Comparison of ENCODE assay signal across 27 cellular contexts in genomic region chr5:126419102-126419501, GRCh38. TPM values are rescaled to one million over a fixed set of nuclear protein-coding genes. Genes with fewer than 3 reads are reported as not detected.
"Had no signal": no experiment of that assay in that cellular context is flagged by ENCODE, and none has a peak within 500 bp of the region (broad histone marks: within the 10 kb centered on the region; RNA-seq: fewer than 3 reads in every experiment).

No MANE protein-coding gene starts in this region.

- H3K27me3 ChIP-seq: adrenal gland, heart right ventricle, stomach, suprapubic skin, transverse colon had no signal

- DNase-seq: activated CD4-positive, alpha-beta T cell treated with anti-CD3 and anti-CD28 coated beads for 48 hours; activated CD4-positive, CD25-positive, alpha-beta regulatory T cell; activated CD8-positive, alpha-beta memory T cell treated with anti-CD3 and anti-CD28 coated beads, Interleukin-2, amount 10 ng/mL, durations not matched to agents 7 days and 5 days; activated CD8-positive, alpha-beta T cell treated with anti-CD3 and anti-CD28 coated beads for 36 hours; activated effector memory CD4-positive, alpha-beta T cell treated with anti-CD3 and anti-CD28 coated beads, Interleukin-2, amount 50 U/mL, for 16 hours; activated T-cell treated with anti-CD3 and anti-CD28 coated beads for 4 hours; adrenal gland; central memory CD4-positive, alpha-beta T cell; dermis blood vessel endothelial cell; effector CD8-positive, alpha-beta T cell; erythroblast; foreskin fibroblast; heart right ventricle; islet precursor cell; left cardiac atrium; nucleus accumbens; right cardiac atrium; stimulated activated CD4-positive, alpha-beta T cell treated with anti-CD3 and anti-CD28 coated beads, Interleukin-4, amount 100 ng/mL, for 4 hours; stomach; T1000; transverse colon had no signal

- H3K4me1 ChIP-seq: parathyroid adenoma had no signal

- H3K36me3 ChIP-seq: adrenal gland, heart right ventricle, stomach, suprapubic skin, transverse colon had no signal

- H3K4me3 Mint-ChIP-seq: activated CD8-positive, alpha-beta memory T cell treated with anti-CD3 and anti-CD28 coated beads, Interleukin-2, amount 10 ng/mL, durations not matched to agents 7 days and 5 days; activated CD8-positive, alpha-beta T cell treated with anti-CD3 and anti-CD28 coated beads for 36 hours; activated naive CD8-positive, alpha-beta T cell had no signal

- H3K27ac ChIP-seq: adrenal gland, heart right ventricle, parathyroid adenoma, stomach, suprapubic skin, transverse colon had no signal

- H3K27me3 Mint-ChIP-seq: activated CD8-positive, alpha-beta memory T cell treated with anti-CD3 and anti-CD28 coated beads, Interleukin-2, amount 10 ng/mL, durations not matched to agents 7 days and 5 days; activated CD8-positive, alpha-beta T cell treated with anti-CD3 and anti-CD28 coated beads for 36 hours had no signal

- H3K9me3 Mint-ChIP-seq: activated CD8-positive, alpha-beta T cell treated with anti-CD3 and anti-CD28 coated beads for 36 hours had no signal

- ATAC-seq: activated CD8-positive, alpha-beta memory T cell treated with anti-CD3 and anti-CD28 coated beads, Interleukin-2, amount 10 ng/mL, durations not matched to agents 7 days and 5 days; activated CD8-positive, alpha-beta T cell treated with anti-CD3 and anti-CD28 coated beads for 36 hours; heart right ventricle; left cardiac atrium; right cardiac atrium had no signal

- H3K36me3 Mint-ChIP-seq: activated CD8-positive, alpha-beta memory T cell treated with anti-CD3 and anti-CD28 coated beads, Interleukin-2, amount 10 ng/mL, durations not matched to agents 7 days and 5 days; activated naive CD8-positive, alpha-beta T cell had no signal

- H3K9me3 ChIP-seq: adrenal gland, heart right ventricle, stomach, suprapubic skin, transverse colon had no signal

- H3K4me3 ChIP-seq: adrenal gland, heart right ventricle, stomach, suprapubic skin, transverse colon had no signal

- FAIRE-seq: astrocyte, urothelium cell line had no signal

- H3K27ac Mint-ChIP-seq: activated CD8-positive, alpha-beta memory T cell treated with anti-CD3 and anti-CD28 coated beads, Interleukin-2, amount 10 ng/mL, durations not matched to agents 7 days and 5 days; activated CD8-positive, alpha-beta T cell treated with anti-CD3 and anti-CD28 coated beads for 36 hours; activated naive CD8-positive, alpha-beta T cell had no signal

RNA-seq across cellular contexts. Expression of gene GRAMD2B, which starts 4.1 kb away (rescaled TPM):
- polyA plus RNA-seq: neural cell had no signal
